Comparison of ENCODE assay signal across 29 cellular contexts in the genomic region with DNA sequence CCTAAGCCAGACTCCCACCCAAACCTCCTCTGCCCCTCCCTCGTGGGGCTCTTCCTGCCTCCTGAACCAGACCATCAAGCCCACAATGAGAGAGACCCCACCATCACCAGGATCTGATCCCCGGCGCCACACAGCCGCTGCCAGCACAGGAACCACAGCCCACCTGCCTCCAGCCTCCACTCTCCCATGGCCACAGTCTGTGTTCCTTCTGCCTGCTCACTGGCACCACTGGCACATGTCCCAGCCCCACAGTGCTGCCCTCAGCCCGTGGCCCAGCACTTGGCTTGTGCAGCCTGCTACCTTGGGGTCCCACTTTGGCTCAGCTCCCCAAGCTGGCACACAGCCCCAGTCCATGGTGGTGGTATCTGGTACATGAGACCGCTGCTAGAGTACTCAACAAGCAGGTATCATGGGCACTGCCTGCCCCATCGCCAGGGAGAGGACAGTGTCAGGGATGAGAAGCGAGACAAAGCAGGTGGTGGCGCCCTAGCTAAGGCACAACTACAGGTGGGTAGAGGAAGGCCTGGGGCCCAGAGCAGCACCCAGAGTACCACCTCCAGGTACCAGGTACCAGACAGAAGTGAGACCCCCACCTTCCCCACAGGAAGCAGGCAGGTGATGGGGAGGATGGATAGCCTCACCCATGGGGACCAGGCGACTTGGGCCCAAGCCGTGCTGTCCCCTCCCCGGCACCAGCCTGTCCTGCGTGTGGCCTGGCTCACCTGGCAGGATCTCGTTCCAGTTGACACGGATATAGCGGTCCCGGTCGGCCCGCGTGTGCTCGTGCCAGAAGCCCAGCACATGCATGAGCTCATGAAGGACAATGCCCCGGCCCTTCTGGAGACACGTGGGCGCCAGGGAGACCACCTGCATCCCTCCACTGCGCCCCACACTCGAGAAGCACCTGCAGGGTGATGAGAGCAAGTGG. TPM values are rescaled to one million over a fixed set of nuclear protein-coding genes. Genes with fewer than 3 reads are reported as not detected.
DNase-seq lines count a peak whose midpoint lies in the region; ATAC-seq and TF ChIP-seq lines count a peak whose summit lies in the region.
"Had no signal": no experiment of that assay in that cellular context is flagged by ENCODE, and none has a peak within 500 bp of the region (broad histone marks: within the 10 kb centered on the region; RNA-seq: fewer than 3 reads in every experiment).

No MANE protein-coding gene starts in this region.

- WGBS in gastroesophageal sphincter (ENCODE audit: low coverage in 1 of 2), 2 donors = 100% methylated on average over 1 to 2 of the region's 26 CpGs

- no peak overlapping the region for H3K4me3 ChIP-seq in CD8-positive, alpha-beta memory T cell (ENCODE audit: low read length)
- no peak overlapping the region for H3K4me3 ChIP-seq in gastroesophageal sphincter
- H3K4me3 ChIP-seq: breast epithelium, hepatocyte, left lung, SK-N-MC, smooth muscle cell had no signal

- no peak for TF ChIP-seq EP300 in gastroesophageal sphincter (IDR thresholded peaks at IDR 0.05)

- DNase-seq in activated CD4-positive, alpha-beta T cell treated with anti-CD3 and anti-CD28 coated beads, Interleukin-2, amount 10 ng/mL, durations not matched to agents 7 days and 5 days = no peak
- no peak for DNase-seq in activated CD4-positive, alpha-beta T cell treated with anti-CD3 and anti-CD28 coated beads, Interleukin-2, amount 50 U/mL, for 48 hours
- peak in 1 of 5 donors; percentile 24 for DNase-seq in CD8-positive, alpha-beta memory T cell
- DNase-seq in T-helper 17 cell = no peak
- DNase-seq in central memory CD8-positive, alpha-beta T cell (ENCODE audit: low spot score in 2 of 2) = no peak
- no peak for DNase-seq in HUDEP-2 (lab: John Stamatoyannopoulos, UW; ENCODE audit: unreplicated experiment in 76 of 76)
- DNase-seq: amygdala; BE2C; COR-L47; DMS79; effector memory CD4-positive, alpha-beta T cell; foreskin melanocyte; GOT3; NCI-H2029 treated with DMSO at 0.1 percent for 48 hours; NCI-H2227 treated with DMSO at 0.1 percent for 48 hours; NCI-H69; T-helper 9 cell had no signal

- CTCF ChIA-PET in activated CD4-positive, alpha-beta T cell treated with anti-CD3 and anti-CD28 coated beads, Interleukin-2, amount 10 ng/mL, durations not matched to agents 7 days and 5 days (lab: Charles Lee) = interaction anchor here (1.5 to 2.8 kb wide), 3 partner anchors 11 to 43 kb away, joined by 6 to 14 read pairs (median 7); no protein-coding TSS in a partner anchor
- CTCF ChIA-PET in CD8-positive, alpha-beta memory T cell (lab: Charles Lee) = interaction anchor here (1.0 to 3.1 kb wide), 3 partner anchors 10 to 43 kb away, joined by 3 to 14 read pairs (median 9); no protein-coding TSS in a partner anchor

- H3K9me3 ChIP-seq in CD8-positive, alpha-beta memory T cell (ENCODE audit: low read length) = no peaks in the 10 kb centered on the region
- H3K9me3 ChIP-seq in T-helper 17 cell (ENCODE audit: control insufficient read depth, low read length, poor library complexity, severe bottlenecking) (no peaks in the 10 kb centered on the region), gastroesophageal sphincter (no peaks in the 10 kb centered on the region)
- H3K9me3 ChIP-seq: BE2C, breast epithelium, left lung had no signal

- TF ChIP-seq POLR2A in gastroesophageal sphincter (IDR thresholded peaks at IDR 0.05) = no peak

- H3K9me3 Mint-ChIP-seq in activated CD4-positive, alpha-beta T cell treated with anti-CD3 and anti-CD28 coated beads, Interleukin-2, amount 10 ng/mL, durations not matched to agents 7 days and 5 days = no peaks in the 10 kb centered on the region
- no peaks in the 10 kb centered on the region for H3K9me3 Mint-ChIP-seq in CD8-positive, alpha-beta memory T cell
- H3K9me3 Mint-ChIP-seq in central memory CD8-positive, alpha-beta T cell = no peaks in the 10 kb centered on the region
- H3K9me3 Mint-ChIP-seq: WTC11 had no signal

- no peaks in the 10 kb centered on the region for H3K4me1 ChIP-seq in CD8-positive, alpha-beta memory T cell (ENCODE audit: insufficient read depth, low read length)
- no peaks in the 10 kb centered on the region for H3K4me1 ChIP-seq in gastroesophageal sphincter
- H3K4me1 ChIP-seq: BE2C, breast epithelium, left lung had no signal

- TF ChIP-seq CTCF in gastroesophageal sphincter (IDR thresholded peaks at IDR 0.05) = no peak

- peaks cover 21% of the 10 kb centered on the region for H3K4me1 Mint-ChIP-seq in activated CD4-positive, alpha-beta T cell treated with anti-CD3 and anti-CD28 coated beads, Interleukin-2, amount 10 ng/mL, durations not matched to agents 7 days and 5 days
- H3K4me1 Mint-ChIP-seq in CD8-positive, alpha-beta memory T cell = peaks cover 16 to 55% (median 22%) of the 10 kb centered on the region in 3 donors
- peaks cover 3% of the 10 kb centered on the region for H3K4me1 Mint-ChIP-seq in T-helper 17 cell
- peaks cover 34% of the 10 kb centered on the region for H3K4me1 Mint-ChIP-seq in central memory CD8-positive, alpha-beta T cell
- H3K4me1 Mint-ChIP-seq: WTC11 had no signal

- no peak overlapping the region for H3K4me3 Mint-ChIP-seq in activated CD4-positive, alpha-beta T cell treated with anti-CD3 and anti-CD28 coated beads, Interleukin-2, amount 10 ng/mL, durations not matched to agents 7 days and 5 days
- H3K4me3 Mint-ChIP-seq in CD8-positive, alpha-beta memory T cell = peak overlapping the region in 3 of 7 donors; percentile 33 to 64 (median 53)
- H3K4me3 Mint-ChIP-seq in T-helper 17 cell = no peak overlapping the region
- H3K4me3 Mint-ChIP-seq in central memory CD8-positive, alpha-beta T cell = peak overlapping the region; percentile 64
- H3K4me3 Mint-ChIP-seq: WTC11 had no signal

- no peaks in the 10 kb centered on the region for H3K27me3 Mint-ChIP-seq in activated CD4-positive, alpha-beta T cell treated with anti-CD3 and anti-CD28 coated beads, Interleukin-2, amount 10 ng/mL, durations not matched to agents 7 days and 5 days
- H3K27me3 Mint-ChIP-seq in CD8-positive, alpha-beta memory T cell = peaks cover 0 to 3% of the 10 kb centered on the region in 2 donors
- H3K27me3 Mint-ChIP-seq in T-helper 17 cell = no peaks in the 10 kb centered on the region
- H3K27me3 Mint-ChIP-seq in central memory CD8-positive, alpha-beta T cell = no peaks in the 10 kb centered on the region

- no peaks in the 10 kb centered on the region for H3K36me3 Mint-ChIP-seq in activated CD4-positive, alpha-beta T cell treated with anti-CD3 and anti-CD28 coated beads, Interleukin-2, amount 10 ng/mL, durations not matched to agents 7 days and 5 days (ENCODE audit: low read depth)
- peaks cover 5 to 92% (median 9%) of the 10 kb centered on the region in 3 donors for H3K36me3 Mint-ChIP-seq in CD8-positive, alpha-beta memory T cell
- H3K36me3 Mint-ChIP-seq in T-helper 17 cell (ENCODE audit: low read depth) = no peaks in the 10 kb centered on the region
- H3K36me3 Mint-ChIP-seq in central memory CD8-positive, alpha-beta T cell (ENCODE audit: insufficient read depth) = peaks cover 24% of the 10 kb centered on the region
- H3K36me3 Mint-ChIP-seq: WTC11 had no signal

- no peaks in the 10 kb centered on the region for H3K27me3 ChIP-seq in CD8-positive, alpha-beta memory T cell (ENCODE audit: insufficient read depth, low read length, poor library complexity, severe bottlenecking)
- H3K27me3 ChIP-seq in gastroesophageal sphincter = peaks cover 39% of the 10 kb centered on the region
- H3K27me3 ChIP-seq: BE2C, breast epithelium, left lung had no signal

- no peak for ATAC-seq in T-helper 17 cell
- ATAC-seq in central memory CD8-positive, alpha-beta T cell (replicated peaks; ENCODE audit: extremely low read depth, poor library complexity, severe bottlenecking) = no peak
- no peak for ATAC-seq in HG03280 (IDR thresholded peaks at IDR 0.05; ENCODE audit: unreplicated experiment)
- no peak for ATAC-seq in gastroesophageal sphincter
- ATAC-seq: left lung, WTC11 had no signal

- H3K36me3 ChIP-seq in CD8-positive, alpha-beta memory T cell (ENCODE audit: insufficient read depth, low read length) = no peaks in the 10 kb centered on the region
- H3K36me3 ChIP-seq in gastroesophageal sphincter = no peaks in the 10 kb centered on the region
- H3K36me3 ChIP-seq: BE2C, breast epithelium, left lung had no signal

- POLR2A ChIA-PET in activated CD4-positive, alpha-beta T cell treated with anti-CD3 and anti-CD28 coated beads, Interleukin-2, amount 10 ng/mL, durations not matched to agents 7 days and 5 days (lab: Charles Lee) = no interaction called here
- POLR2A ChIA-PET in CD8-positive, alpha-beta memory T cell (lab: Charles Lee) = interaction anchor here (1.2 kb wide), 1 partner anchor 15 kb away, joined by 3 read pairs; the partner anchor contains the start of gene ADRA2B

- H3K27ac ChIP-seq in CD8-positive, alpha-beta memory T cell (ENCODE audit: low read depth, low read length) = no peak overlapping the region
- H3K27ac ChIP-seq in gastroesophageal sphincter = no peak overlapping the region
- H3K27ac ChIP-seq: breast epithelium, hepatocyte, left lung, SK-N-MC had no signal

- peak overlapping the region; percentile 47 for H3K27ac Mint-ChIP-seq in activated CD4-positive, alpha-beta T cell treated with anti-CD3 and anti-CD28 coated beads, Interleukin-2, amount 10 ng/mL, durations not matched to agents 7 days and 5 days
- peak overlapping the region in 7 of 8 donors; percentile 62 to 93 (median 78) for H3K27ac Mint-ChIP-seq in CD8-positive, alpha-beta memory T cell
- H3K27ac Mint-ChIP-seq in T-helper 17 cell = peak overlapping the region; percentile 67
- H3K27ac Mint-ChIP-seq in central memory CD8-positive, alpha-beta T cell (ENCODE audit: low read depth) = peak overlapping the region; percentile 90
- H3K27ac Mint-ChIP-seq: WTC11 had no signal

RNA-seq across cellular contexts. Expression of gene ASTL, which starts 6.2 kb away (rescaled TPM):
- total RNA-seq in activated CD4-positive, alpha-beta T cell treated with anti-CD3 and anti-CD28 coated beads, Interleukin-2, amount 10 ng/mL, durations not matched to agents 7 days and 5 days = under 1 TPM in 1 of 2 experiments, not detected in 1; 0.22 TPM
- 10 to 100 TPM; 16.2 to 18.0 TPM for total RNA-seq in CD8-positive, alpha-beta memory T cell
- 0.49 TPM for polyA plus RNA-seq in CD8-positive, alpha-beta memory T cell
- total RNA-seq in T-helper 17 cell (1 to 10 TPM; 4.2 to 7.9 TPM), gastroesophageal sphincter (not detected)
- total RNA-seq: A673, hepatocyte, left lung, mesenteric fat pad, osteoblast, temporal lobe had no signal
- polyA plus RNA-seq: hepatocyte, smooth muscle cell had no signal

RNA-seq across cellular contexts. Expression of gene DUSP2, which starts 13.2 kb away (rescaled TPM):
- 10 to 100 TPM; 11.9 to 14.2 TPM for total RNA-seq in activated CD4-positive, alpha-beta T cell treated with anti-CD3 and anti-CD28 coated beads, Interleukin-2, amount 10 ng/mL, durations not matched to agents 7 days and 5 days
- 100 to 1,000 TPM; 214 to 237 TPM for total RNA-seq in CD8-positive, alpha-beta memory T cell
- 518 TPM for polyA plus RNA-seq in CD8-positive, alpha-beta memory T cell
- total RNA-seq in T-helper 17 cell (100 to 1,000 TPM; 240 to 319 TPM), gastroesophageal sphincter (1 to 10 TPM in 1 of 4 donors, under 1 TPM in 2, not detected in 1; 0.23 to 5.4 (median 0.40) TPM)

RNA-seq across cellular contexts. Expression of gene ADRA2B, which starts 15.7 kb away (rescaled TPM):
- total RNA-seq in activated CD4-positive, alpha-beta T cell treated with anti-CD3 and anti-CD28 coated beads, Interleukin-2, amount 10 ng/mL, durations not matched to agents 7 days and 5 days = under 1 TPM in 1 of 2 experiments, not detected in 1; 0.06 TPM
- under 1 TPM; 0.07 to 0.24 TPM for total RNA-seq in CD8-positive, alpha-beta memory T cell
- not detected for polyA plus RNA-seq in CD8-positive, alpha-beta memory T cell
- 1 to 10 TPM in 1 of 2 donors, under 1 TPM in 1; 0.85 to 2.8 TPM for total RNA-seq in T-helper 17 cell
- 1 to 10 TPM; 1.3 to 4.9 (median 2.1) TPM for total RNA-seq in gastroesophageal sphincter
- total RNA-seq: A673, temporal lobe had no signal

Comparison
In these comparisons a context has a peak if more than half of its experiments do, and no peak if none do; other contexts are left out.
1. RNA of gene ASTL, which starts 6.2 kb away (total RNA-seq): 16.2 to 18.0 TPM in CD8-positive, alpha-beta memory T cell and 4.2 to 7.9 TPM in T-helper 17 cell; 0.22 TPM in activated CD4-positive, alpha-beta T cell treated with anti-CD3 and anti-CD28 coated beads, Interleukin-2, amount 10 ng/mL, durations not matched to agents 7 days and 5 days and not detected in gastroesophageal sphincter; every median in the first group is over 4 times any median in the second.
2. RNA of gene DUSP2, which starts 13.2 kb away (total RNA-seq): 240 to 319 TPM in T-helper 17 cell and 214 to 237 TPM in CD8-positive, alpha-beta memory T cell; 11.9 to 14.2 TPM in activated CD4-positive, alpha-beta T cell treated with anti-CD3 and anti-CD28 coated beads, Interleukin-2, amount 10 ng/mL, durations not matched to agents 7 days and 5 days and 0.23 to 5.4 TPM in gastroesophageal sphincter; every median in the first group is over 10 times any median in the second.
3. Peak in every context shown above with its lines, with median percentiles within 50 percentile points of each other: H3K27ac Mint-ChIP-seq.